1 cellular context compared by ENCODE assay signal in genomic region chr4:139535852-139536234, GRCh38.
TF ChIP-seq lines count a peak whose summit lies in the region.

No MANE protein-coding gene starts in this region.

TF ChIP-seq in H1, 55 proteins besides CTCF, POLR2A, EP300 and RAD21:
- TF ChIP-seq TCF12 (IDR thresholded peaks at IDR 0.05; ENCODE audit: low read depth, low read length) = no peak
